10 cellular contexts compared by ENCODE assay signal in genomic region chr12:8493084-8493483, GRCh38. TPM values are rescaled to one million over a fixed set of nuclear protein-coding genes. Genes with fewer than 3 reads are reported as not detected.
DNase-seq lines count a peak whose midpoint lies in the region; ATAC-seq and TF ChIP-seq lines count a peak whose summit lies in the region.
"Had no signal": no experiment of that assay in that cellular context is flagged by ENCODE, and none has a peak within 500 bp of the region (broad histone marks: within the 10 kb centered on the region; RNA-seq: fewer than 3 reads in every experiment).

No MANE protein-coding gene starts in this region.

- H3K9me3 Mint-ChIP-seq in activated T-helper 1 cell treated with anti-CD3 and anti-CD28 coated beads, Interleukin-12 subunit alpha, Interleukin-12 subunit beta, Interleukin-2, Interleukin-4 antibody, amounts not matched to agents 30 ng/mL and 10 ng/mL and 1 ng/mL, durations not matched to agents 14 hours and 24 hours and 36 hours, result no peaks in the 10 kb centered on the region
- H3K9me3 Mint-ChIP-seq in endothelial cell (ENCODE audit: unreplicated experiment), result no peaks in the 10 kb centered on the region

- intact Hi-C loops in activated T-helper 1 cell treated with anti-CD3 and anti-CD28 coated beads, Interleukin-12 subunit alpha, Interleukin-12 subunit beta, Interleukin-2, Interleukin-4 antibody, amounts not matched to agents 30 ng/mL and 10 ng/mL and 1 ng/mL, durations not matched to agents 14 hours and 24 hours and 36 hours (cut with micrococcal nuclease), result loop anchor here (1.0 to 5.0 kb wide), 5 partner anchors 44 to 534 kb away; partner anchors contain the start of gene NECAP1

- H3K27me3 Mint-ChIP-seq in activated T-helper 1 cell treated with anti-CD3 and anti-CD28 coated beads, Interleukin-12 subunit alpha, Interleukin-12 subunit beta, Interleukin-2, Interleukin-4 antibody, amounts not matched to agents 30 ng/mL and 10 ng/mL and 1 ng/mL, durations not matched to agents 14 hours and 24 hours and 36 hours (ENCODE audit: insufficient read depth), result peaks cover 18% of the 10 kb centered on the region
- H3K27me3 Mint-ChIP-seq in endothelial cell (ENCODE audit: unreplicated experiment), result no peaks in the 10 kb centered on the region

- no peak overlapping the region for H3K4me3 Mint-ChIP-seq in activated T-helper 1 cell treated with anti-CD3 and anti-CD28 coated beads, Interleukin-12 subunit alpha, Interleukin-12 subunit beta, Interleukin-2, Interleukin-4 antibody, amounts not matched to agents 30 ng/mL and 10 ng/mL and 1 ng/mL, durations not matched to agents 14 hours and 24 hours and 36 hours
- no peak overlapping the region for H3K4me3 Mint-ChIP-seq in endothelial cell (ENCODE audit: unreplicated experiment)

- no peak overlapping the region for H3K4me3 ChIP-seq in GM12865 (ENCODE audit: low read depth, low read length)
- H3K4me3 ChIP-seq: adrenal gland had no signal

- TF ChIP-seq CTCF in GM12865 (IDR thresholded peaks at IDR 0.05; ENCODE audit: insufficient read depth, low read depth, low read length, missing control alignments) (no peak), endothelial cell (IDR thresholded peaks at IDR 0.05; ENCODE audit: unreplicated experiment) (no peak)

- H3K4me1 Mint-ChIP-seq in activated T-helper 1 cell treated with anti-CD3 and anti-CD28 coated beads, Interleukin-12 subunit alpha, Interleukin-12 subunit beta, Interleukin-2, Interleukin-4 antibody, amounts not matched to agents 30 ng/mL and 10 ng/mL and 1 ng/mL, durations not matched to agents 14 hours and 24 hours and 36 hours (ENCODE audit: low read depth), result peaks cover 23% of the 10 kb centered on the region
- peaks cover 5% of the 10 kb centered on the region for H3K4me1 Mint-ChIP-seq in endothelial cell (ENCODE audit: unreplicated experiment)

- H3K36me3 Mint-ChIP-seq in activated T-helper 1 cell treated with anti-CD3 and anti-CD28 coated beads, Interleukin-12 subunit alpha, Interleukin-12 subunit beta, Interleukin-2, Interleukin-4 antibody, amounts not matched to agents 30 ng/mL and 10 ng/mL and 1 ng/mL, durations not matched to agents 14 hours and 24 hours and 36 hours (ENCODE audit: low read depth), result no peaks in the 10 kb centered on the region
- no peaks in the 10 kb centered on the region for H3K36me3 Mint-ChIP-seq in endothelial cell (ENCODE audit: low read depth, unreplicated experiment)

- H3K27ac Mint-ChIP-seq in activated T-helper 1 cell treated with anti-CD3 and anti-CD28 coated beads, Interleukin-12 subunit alpha, Interleukin-12 subunit beta, Interleukin-2, Interleukin-4 antibody, amounts not matched to agents 30 ng/mL and 10 ng/mL and 1 ng/mL, durations not matched to agents 14 hours and 24 hours and 36 hours, result peak overlapping the region; percentile 24
- H3K27ac Mint-ChIP-seq in endothelial cell (ENCODE audit: unreplicated experiment), result no peak overlapping the region

- ATAC-seq in GM21423 (IDR thresholded peaks at IDR 0.05; ENCODE audit: unreplicated experiment), result peak; percentile 99
- peak; percentile 97 for ATAC-seq in HG03571 (IDR thresholded peaks at IDR 0.05; ENCODE audit: unreplicated experiment)
- no peak for ATAC-seq in SK-N-SH treated with all-trans-retinoic acid at 6 μM for 48 hours

- DNase-seq in GM12865 (ENCODE audit: low read depth) (peak; percentile 78), endothelial cell (ENCODE audit: low spot score) (no peak), NCI-H128 (lab: John Stamatoyannopoulos, UW; ENCODE audit: unreplicated experiment) (no peak)
- DNase-seq in activated T-helper 1 cell treated with anti-CD3 and anti-CD28 coated beads, Interleukin-12 subunit alpha, Interleukin-12 subunit beta, Interleukin-2, Interleukin-4 antibody, amounts not matched to agents 30 ng/mL and 10 ng/mL and 1 ng/mL, durations not matched to agents 14 hours and 24 hours and 36 hours (ENCODE audit: low spot score), result peak; percentile 42
- DNase-seq in stimulated activated CD4-positive, alpha-beta T cell treated with anti-CD3 and anti-CD28 coated beads, TNF-alpha, amount 100 ng/mL, for 48 hours (ENCODE audit: low read depth in 3 of 3), result peak; percentile 11 to 43 (median 16)

TF ChIP-seq in SK-N-SH treated with all-trans-retinoic acid at 6 μM for 48 hours, 23 proteins besides CTCF, POLR2A, EP300 and RAD21:
- TF ChIP-seq ZFP30 (CRISPR knock-in tag; IDR thresholded peaks at IDR 0.05) (no peak), TCF4 (CRISPR knock-in tag; IDR thresholded peaks at IDR 0.05; ENCODE audit: borderline replicate concordance) (no peak), ESRRG (CRISPR knock-in tag; IDR thresholded peaks at IDR 0.05) (no peak), ISL1 (CRISPR knock-in tag; IDR thresholded peaks at IDR 0.05) (no peak), TOX (CRISPR knock-in tag; IDR thresholded peaks at IDR 0.05; ENCODE audit: borderline replicate concordance) (no peak), PATZ1 (CRISPR knock-in tag; IDR thresholded peaks at IDR 0.05; ENCODE audit: borderline replicate concordance) (no peak), ZFP3 (CRISPR knock-in tag; IDR thresholded peaks at IDR 0.05) (no peak), POU6F1 (CRISPR knock-in tag; IDR thresholded peaks at IDR 0.05; ENCODE audit: borderline replicate concordance, low read depth) (no peak), CREB5 (CRISPR knock-in tag; IDR thresholded peaks at IDR 0.05; ENCODE audit: low read depth) (no peak), GLIS3 (CRISPR knock-in tag; IDR thresholded peaks at IDR 0.05) (no peak), ZNF8 (CRISPR knock-in tag; IDR thresholded peaks at IDR 0.05) (no peak)
- TF ChIP-seq, protein P1, sequence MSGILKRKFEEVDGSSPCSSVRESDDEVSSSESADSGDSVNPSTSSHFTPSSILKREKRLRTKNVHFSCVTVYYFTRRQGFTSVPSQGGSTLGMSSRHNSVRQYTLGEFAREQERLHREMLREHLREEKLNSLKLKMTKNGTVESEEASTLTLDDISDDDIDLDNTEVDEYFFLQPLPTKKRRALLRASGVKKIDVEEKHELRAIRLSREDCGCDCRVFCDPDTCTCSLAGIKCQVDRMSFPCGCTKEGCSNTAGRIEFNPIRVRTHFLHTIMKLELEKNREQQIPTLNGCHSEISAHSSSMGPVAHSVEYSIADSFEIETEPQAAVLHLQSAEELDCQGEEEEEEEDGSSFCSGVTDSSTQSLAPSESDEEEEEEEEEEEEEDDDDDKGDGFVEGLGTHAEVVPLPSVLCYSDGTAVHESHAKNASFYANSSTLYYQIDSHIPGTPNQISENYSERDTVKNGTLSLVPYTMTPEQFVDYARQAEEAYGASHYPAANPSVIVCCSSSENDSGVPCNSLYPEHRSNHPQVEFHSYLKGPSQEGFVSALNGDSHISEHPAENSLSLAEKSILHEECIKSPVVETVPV (CRISPR knock-in tag; IDR thresholded peaks at IDR 0.05), result no peak

RNA-seq across cellular contexts. Expression of gene CLEC4D, which starts 20.2 kb away (rescaled TPM):
- not detected in 2 replicates for total RNA-seq in activated T-helper 1 cell treated with anti-CD3 and anti-CD28 coated beads, Interleukin-12 subunit alpha, Interleukin-12 subunit beta, Interleukin-2, Interleukin-4 antibody, amounts not matched to agents 30 ng/mL and 10 ng/mL and 1 ng/mL, durations not matched to agents 14 hours and 24 hours and 36 hours
- total RNA-seq in endothelial cell (ENCODE audit: unreplicated experiment), result 0.31 TPM
- total RNA-seq: lung microvascular endothelial cell had no signal

RNA-seq across cellular contexts. Expression of gene CLEC6A, which starts 37.3 kb away (rescaled TPM):
- not detected in 2 replicates for total RNA-seq in activated T-helper 1 cell treated with anti-CD3 and anti-CD28 coated beads, Interleukin-12 subunit alpha, Interleukin-12 subunit beta, Interleukin-2, Interleukin-4 antibody, amounts not matched to agents 30 ng/mL and 10 ng/mL and 1 ng/mL, durations not matched to agents 14 hours and 24 hours and 36 hours
- total RNA-seq in endothelial cell (ENCODE audit: unreplicated experiment), result not detected
- total RNA-seq: adrenal gland, lung microvascular endothelial cell had no signal

RNA-seq across cellular contexts. Expression of gene CLEC4E, which starts 47.6 kb away (rescaled TPM):
- total RNA-seq in activated T-helper 1 cell treated with anti-CD3 and anti-CD28 coated beads, Interleukin-12 subunit alpha, Interleukin-12 subunit beta, Interleukin-2, Interleukin-4 antibody, amounts not matched to agents 30 ng/mL and 10 ng/mL and 1 ng/mL, durations not matched to agents 14 hours and 24 hours and 36 hours, result not detected in 2 replicates
- total RNA-seq in endothelial cell (ENCODE audit: unreplicated experiment), result 1.2 TPM
- total RNA-seq: lung microvascular endothelial cell had no signal

Comparison
In these comparisons a context has a peak if more than half of its experiments do, and no peak if none do; other contexts are left out.
1. DNase-seq: peak in GM12865 (single experiment), activated T-helper 1 cell treated with anti-CD3 and anti-CD28 coated beads, Interleukin-12 subunit alpha, Interleukin-12 subunit beta, Interleukin-2, Interleukin-4 antibody, amounts not matched to agents 30 ng/mL and 10 ng/mL and 1 ng/mL, durations not matched to agents 14 hours and 24 hours and 36 hours (single experiment) and stimulated activated CD4-positive, alpha-beta T cell treated with anti-CD3 and anti-CD28 coated beads, TNF-alpha, amount 100 ng/mL, for 48 hours (3 of 3); none in endothelial cell (single experiment) and NCI-H128 (single experiment).